Comparison of ENCODE assay signal across 8 cellular contexts in genomic region chr11:100687032-100687629, GRCh38. TPM values are rescaled to one million over a fixed set of nuclear protein-coding genes. Genes with fewer than 3 reads are reported as not detected.
DNase-seq lines count a peak whose midpoint lies in the region; ATAC-seq, FAIRE-seq and TF ChIP-seq lines count a peak whose summit lies in the region.

TSS of gene ARHGAP42 (plus strand) at chr11:100687288. CDS start at chr11:100687679, 391 bp downstream.

- TF ChIP-seq CTCF in Panc1 (IDR thresholded peaks at IDR 0.05) = no peak
- no peak for TF ChIP-seq CTCF in bronchial epithelial cell (IDR thresholded peaks at IDR 0.05; ENCODE audit: insufficient read depth, low read length, severe bottlenecking)

- H3K9me3 Mint-ChIP-seq in CD4-positive, alpha-beta memory T cell = peaks cover 0 to 16% (median 4%) of the 10 kb centered on the region in 8 donors

- no peaks in the 10 kb centered on the region for H3K4me1 ChIP-seq in CD4-positive, alpha-beta memory T cell (ENCODE audit: insufficient read depth, low read length)
- H3K4me1 ChIP-seq in Panc1 (ENCODE audit: control insufficient read depth, insufficient read depth, low read length) = peaks cover 23% of the 10 kb centered on the region

- in situ Hi-C loops in Panc1 (cut with HindIII; ENCODE audit: low pct_unique_long_range_greater_than_20kb, low sequenced_read_pairs) = no loop called here

- H3K4me3 ChIP-seq in CD4-positive, alpha-beta memory T cell (ENCODE audit: low read length in 2 of 2) = no peak within 1 kb of the TSS
- H3K4me3 ChIP-seq in Panc1 (ENCODE audit: low read depth in 2 of 2, low read length in 2 of 2) (peak within 1 kb of the TSS; percentile 76 to 77), bronchial epithelial cell (ENCODE audit: low read depth, low read length) (peak within 1 kb of the TSS; percentile 65), skin epidermis (peak within 1 kb of the TSS; percentile 54 to 80 (median 62))

- no peaks in the 10 kb centered on the region for H3K36me3 ChIP-seq in CD4-positive, alpha-beta memory T cell (ENCODE audit: insufficient read depth, low read length)
- H3K36me3 ChIP-seq in Panc1 (ENCODE audit: control insufficient read depth, insufficient read depth, low read length) = no peaks in the 10 kb centered on the region
- H3K36me3 ChIP-seq in bronchial epithelial cell (ENCODE audit: control insufficient read depth, insufficient read depth, low read length) = no peaks in the 10 kb centered on the region

- no peak for DNase-seq in CD4-positive, alpha-beta memory T cell
- DNase-seq in Panc1 (ENCODE audit: low read depth, low spot score) (no peak), bronchial epithelial cell (ENCODE audit: low read depth) (peak; percentile 33), iPS-NIHi7 (ENCODE audit: extremely low spot score) (peak; percentile 82), NCI-H187 (lab: John Stamatoyannopoulos, UW) (no peak)

- no peaks in the 10 kb centered on the region for H3K9me3 ChIP-seq in CD4-positive, alpha-beta memory T cell (ENCODE audit: control insufficient read depth in 1 of 2, low read length in 2 of 2)
- no peaks in the 10 kb centered on the region for H3K9me3 ChIP-seq in Panc1 (ENCODE audit: control insufficient read depth, insufficient read depth, low read depth, low read length)

- no peak for FAIRE-seq in bronchial epithelial cell (lab: Jason Lieb, UNC)

- no peaks in the 10 kb centered on the region for H3K36me3 Mint-ChIP-seq in CD4-positive, alpha-beta memory T cell

- no peaks in the 10 kb centered on the region for H3K27me3 ChIP-seq in CD4-positive, alpha-beta memory T cell (ENCODE audit: insufficient read depth, low read length)
- H3K27me3 ChIP-seq in Panc1 (ENCODE audit: control insufficient read depth, insufficient read depth, low read length) = no peaks in the 10 kb centered on the region
- H3K27me3 ChIP-seq in bronchial epithelial cell (ENCODE audit: control insufficient read depth, insufficient read depth, low read length) = no peaks in the 10 kb centered on the region

- CTCF ChIA-PET in CD4-positive, alpha-beta memory T cell (lab: Charles Lee; ENCODE audit: partially characterized antibody) = no interaction called here
- CTCF ChIA-PET in Panc1 (lab: Charles Lee) = interaction anchor here (0.6 to 0.9 kb wide), 7 partner anchors 7 to 164 kb away, joined by 3 to 12 read pairs (median 3); no protein-coding TSS in a partner anchor

- H3K27ac Mint-ChIP-seq in CD4-positive, alpha-beta memory T cell = no peak within 1 kb of the TSS

- peaks cover 5 to 15% (median 6%) of the 10 kb centered on the region in 4 donors for H3K4me1 Mint-ChIP-seq in CD4-positive, alpha-beta memory T cell

- no peak within 1 kb of the TSS for H3K27ac ChIP-seq in CD4-positive, alpha-beta memory T cell (ENCODE audit: low read depth, low read length)
- H3K27ac ChIP-seq in Panc1 (ENCODE audit: low read length) (peak within 1 kb of the TSS; percentile 74), skin epidermis (peak within 1 kb of the TSS; percentile 47 to 92 (median 82))

- H3K4me3 Mint-ChIP-seq in CD4-positive, alpha-beta memory T cell = peak within 1 kb of the TSS; percentile 52 to 81 (median 72)

- ATAC-seq in GM19023 (IDR thresholded peaks at IDR 0.05; ENCODE audit: unreplicated experiment) (peak; percentile 80), HG03097 (IDR thresholded peaks at IDR 0.05; ENCODE audit: low FRiP score, unreplicated experiment) (peak; percentile 72), Panc1 (peak; percentile 88)

- peaks cover 10 to 16% of the 10 kb centered on the region in 2 donors for H3K27me3 Mint-ChIP-seq in CD4-positive, alpha-beta memory T cell

- POLR2A ChIA-PET in CD4-positive, alpha-beta memory T cell (lab: Charles Lee; ENCODE audit: partially characterized antibody) = no interaction called here
- POLR2A ChIA-PET in Panc1 (lab: Charles Lee) = no interaction called here

- intact Hi-C loops in CD4-positive, alpha-beta memory T cell (cut with micrococcal nuclease) = no loop called here
- intact Hi-C loops in Panc1 (cut with micrococcal nuclease; ENCODE audit: unreplicated experiment) = no loop called here

- BruUV-seq in Panc1 (replicated peaks; lab: Mats Ljungman, UMichigan) = no TSS peak

RNA-seq across cellular contexts. Expression of gene ARHGAP42, which starts in this region (rescaled TPM):
- total RNA-seq in CD4-positive, alpha-beta memory T cell = not detected
- not detected for polyA plus RNA-seq in CD4-positive, alpha-beta memory T cell
- total RNA-seq in Panc1 (2021; ENCODE audit: unreplicated experiment) (7.1 TPM), bronchial epithelial cell (4.5 and 5.3 TPM in 2 replicates)
- 4.4 TPM for polyA plus RNA-seq in Panc1 (2012; ENCODE audit: insufficient read length)

Comparison
In these comparisons a context has a peak if more than half of its experiments do, and no peak if none do; other contexts are left out.
1. DNase-seq: peak in bronchial epithelial cell (single experiment) and iPS-NIHi7 (single experiment); none in CD4-positive, alpha-beta memory T cell (0 of 5), Panc1 (single experiment) and NCI-H187 (0 of 2).
2. H3K4me3 ChIP-seq: peak in Panc1 (2 of 2), bronchial epithelial cell (single experiment) and skin epidermis (7 of 7); none in CD4-positive, alpha-beta memory T cell (0 of 2).
3. Peak in every context shown above with its lines, with median percentiles within 50 percentile points of each other: ATAC-seq.